Comparison of ENCODE assay signal across 17 cellular contexts in the genomic region with DNA sequence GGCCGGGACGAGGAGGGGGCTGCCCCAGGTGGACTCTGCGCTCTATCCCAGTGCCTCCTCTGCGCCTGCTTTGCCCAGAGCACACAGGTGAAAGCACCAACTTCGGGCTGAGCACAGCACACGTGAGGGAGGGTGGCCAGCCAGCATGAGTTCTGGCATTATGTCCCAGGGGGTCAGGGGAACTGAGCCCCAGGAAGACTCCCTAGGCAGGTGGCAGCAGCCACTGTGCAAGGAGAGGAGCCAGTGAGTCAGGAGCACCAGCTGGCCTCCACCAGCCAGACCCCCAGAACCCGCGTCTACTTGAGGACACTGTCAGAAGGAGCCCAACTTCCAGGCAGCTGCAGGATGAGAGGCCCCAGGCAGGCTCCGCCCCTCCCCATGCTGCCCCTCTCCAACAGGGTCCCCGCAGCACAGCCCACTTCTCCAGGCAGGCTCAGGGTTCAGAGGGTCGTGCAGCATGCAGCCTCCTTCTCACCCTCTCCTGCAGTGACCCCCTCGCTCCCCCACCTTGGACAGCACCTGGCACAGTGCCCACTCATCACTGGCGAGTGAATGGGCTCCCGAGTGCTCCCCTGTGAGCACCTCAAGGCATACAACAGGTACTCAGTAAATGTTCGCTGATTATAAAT. TPM values are rescaled to one million over a fixed set of nuclear protein-coding genes. Genes with fewer than 3 reads are reported as not detected.
DNase-seq lines count a peak whose midpoint lies in the region; ATAC-seq and TF ChIP-seq lines count a peak whose summit lies in the region.
"Had no signal": no experiment of that assay in that cellular context is flagged by ENCODE, and none has a peak within 500 bp of the region (broad histone marks: within the 10 kb centered on the region; RNA-seq: fewer than 3 reads in every experiment).

No MANE protein-coding gene starts in this region.

- H3K9me3 ChIP-seq in cardiac muscle cell (ENCODE audit: low read depth), result no peaks in the 10 kb centered on the region
- no peaks in the 10 kb centered on the region for H3K9me3 ChIP-seq in MG63
- H3K9me3 ChIP-seq: mucosa of descending colon had no signal

- H3K27me3 ChIP-seq in cardiac muscle cell (no peaks in the 10 kb centered on the region), MG63 (no peaks in the 10 kb centered on the region)

- no peak for TF ChIP-seq CTCF in cardiac muscle cell (IDR thresholded peaks at IDR 0.05; ENCODE audit: low read depth, low read length)

- intact Hi-C loops in left cardiac atrium (cut with DNase I), result no loop called here

- no peak overlapping the region for H3K4me3 ChIP-seq in cardiac muscle cell
- H3K4me3 ChIP-seq in MG63, result no peak overlapping the region
- H3K4me3 ChIP-seq: coronary artery, mucosa of descending colon had no signal

- H3K4me1 ChIP-seq in cardiac muscle cell (ENCODE audit: low read depth), result peaks cover 41% of the 10 kb centered on the region

- H3K36me3 ChIP-seq in cardiac muscle cell, result no peaks in the 10 kb centered on the region
- no peaks in the 10 kb centered on the region for H3K36me3 ChIP-seq in MG63

- DNase-seq in cardiac muscle cell (ENCODE audit: low read depth in 1 of 2, low spot score in 1 of 2), result peak in 1 of 2 donors; percentile 51
- DNase-seq in left cardiac atrium, result no peak
- DNase-seq in NCI-H2171 (lab: John Stamatoyannopoulos, UW), result peak; percentile 39
- peak; percentile 78 for DNase-seq in iPS-NIHi11 (ENCODE audit: low spot score)
- no peak for DNase-seq in NCI-H510A (lab: John Stamatoyannopoulos, UW)
- no peak for DNase-seq in MG63
- DNase-seq: activated CD4-positive, alpha-beta T cell treated with anti-CD3 and anti-CD28 coated beads, Interleukin-2, amount 10 ng/mL, durations not matched to agents 7 days and 5 days; activated naive CD4-positive, alpha-beta T cell treated with anti-CD3 and anti-CD28 coated beads, Interleukin-2, amount 10 ng/mL, durations not matched to agents 7 days and 5 days; Calu3; NCI-H1048; NCI-H446 treated with DMSO at 0.1 percent for 48 hours; PC-3; stimulated activated CD4-positive, alpha-beta T cell treated with anti-CD3 and anti-CD28 coated beads, Interleukin-2, amount 100 ng/mL, for 48 hours had no signal

- peak overlapping the region; percentile 66 for H3K27ac ChIP-seq in cardiac muscle cell
- H3K27ac ChIP-seq: HL-60 had no signal

- ATAC-seq in left cardiac atrium (no peak), HG03196 (IDR thresholded peaks at IDR 0.05; ENCODE audit: unreplicated experiment) (no peak)
- ATAC-seq: PC-3 had no signal

RNA-seq across cellular contexts. Expression of gene RASD1, which starts 44.2 kb away (rescaled TPM):
- total RNA-seq in cardiac muscle cell (17.1 and 28.4 TPM in 2 replicates), left cardiac atrium (10 to 100 TPM; 35.3 to 55.1 TPM)
- 22.0 and 24.3 TPM in 2 replicates for polyA plus RNA-seq in cardiac muscle cell
- 0.67 and 5.6 TPM in 2 replicates for total RNA-seq in MG63 (2014; rRNA removed; shearing (Covaris generic); ENCODE audit: low replicate concordance)
- total RNA-seq: Calu3 had no signal

RNA-seq across cellular contexts. Expression of gene PEMT, which starts 51.1 kb away (rescaled TPM):
- 126 and 196 TPM in 2 replicates for total RNA-seq in cardiac muscle cell
- 135 and 141 TPM in 2 replicates for polyA plus RNA-seq in cardiac muscle cell
- total RNA-seq in left cardiac atrium, result 10 to 100 TPM; 28.1 to 36.5 TPM
- 39.9 and 53.5 TPM in 2 replicates for total RNA-seq in MG63 (2014; rRNA removed; shearing (Covaris generic); ENCODE audit: low replicate concordance)

Comparison
In these comparisons a context has a peak if more than half of its experiments do, and no peak if none do; other contexts are left out.
1. DNase-seq: peak in NCI-H2171 (single experiment) and iPS-NIHi11 (single experiment); none in left cardiac atrium (single experiment), NCI-H510A (single experiment) and MG63 (single experiment).